Comparison of ENCODE assay signal across 8 cellular contexts in genomic region chr1:119611701-119612113, GRCh38. TPM values are rescaled to one million over a fixed set of nuclear protein-coding genes. Genes with fewer than 3 reads are reported as not detected.
DNase-seq lines count a peak whose midpoint lies in the region; ATAC-seq and TF ChIP-seq lines count a peak whose summit lies in the region.

No MANE protein-coding gene starts in this region.

- no peak overlapping the region for H3K4me3 ChIP-seq in suprapubic skin

- no peaks in the 10 kb centered on the region for H3K36me3 Mint-ChIP-seq in naive thymus-derived CD8-positive, alpha-beta T cell

- H3K4me3 Mint-ChIP-seq in naive thymus-derived CD8-positive, alpha-beta T cell: no peak overlapping the region

- POLR2A ChIA-PET in naive thymus-derived CD8-positive, alpha-beta T cell (lab: Charles Lee): no interaction called here

- WGBS in suprapubic skin: 16% methylated on average over 8 of the region's 8 CpGs

- no peaks in the 10 kb centered on the region for H3K27me3 ChIP-seq in suprapubic skin

- no peaks in the 10 kb centered on the region for H3K36me3 ChIP-seq in suprapubic skin

- H3K27ac Mint-ChIP-seq in naive thymus-derived CD8-positive, alpha-beta T cell: no peak overlapping the region

- no peak overlapping the region for H3K27ac ChIP-seq in suprapubic skin

- no peaks in the 10 kb centered on the region for H3K9me3 Mint-ChIP-seq in naive thymus-derived CD8-positive, alpha-beta T cell

- ATAC-seq in HG03432 (IDR thresholded peaks at IDR 0.05; ENCODE audit: unreplicated experiment) (peak; percentile 52), esophagus mucosa (peak; percentile 77), HG02852 (IDR thresholded peaks at IDR 0.05; ENCODE audit: unreplicated experiment) (no peak)
- ATAC-seq in naive thymus-derived CD8-positive, alpha-beta T cell: no peak

- TF ChIP-seq EP300 in suprapubic skin (IDR thresholded peaks at IDR 0.05): no peak

- H3K4me1 Mint-ChIP-seq in naive thymus-derived CD8-positive, alpha-beta T cell: peaks cover 0 to 2% (median under 1%) of the 10 kb centered on the region in 4 donors

- H3K4me1 ChIP-seq in suprapubic skin: peaks cover 6% of the 10 kb centered on the region

- no peak for TF ChIP-seq POLR2A in suprapubic skin (IDR thresholded peaks at IDR 0.05)

- no peaks in the 10 kb centered on the region for H3K9me3 ChIP-seq in suprapubic skin

- peak; percentile 66 to 91 for TF ChIP-seq CTCF in suprapubic skin (IDR thresholded peaks at IDR 0.05)

- peak; percentile 70 for DNase-seq in DMS79 treated with DMSO at 0.1 percent for 48 hours (lab: John Stamatoyannopoulos, UW)
- peak; percentile 72 for DNase-seq in NCI-H774 (lab: John Stamatoyannopoulos, UW)
- DNase-seq in activated CD8-positive, alpha-beta memory T cell treated with anti-CD3 and anti-CD28 coated beads, Interleukin-2, amount 50 U/mL, for 48 hours: peak; percentile 93
- peak; percentile 5 to 72 (median 33) for DNase-seq in naive thymus-derived CD8-positive, alpha-beta T cell
- DNase-seq in suprapubic skin (ENCODE audit: low spot score in 2 of 2): peak; percentile 82 to 85

- H3K27me3 Mint-ChIP-seq in naive thymus-derived CD8-positive, alpha-beta T cell: peaks cover 10 to 13% (median 10%) of the 10 kb centered on the region in 5 donors

RNA-seq across cellular contexts. Expression of gene ZNF697, which starts 36.4 kb away (rescaled TPM):
- total RNA-seq in esophagus mucosa (1.00 TPM), suprapubic skin (1 to 10 TPM; 2.6 to 8.1 (median 3.7) TPM)
- total RNA-seq in naive thymus-derived CD8-positive, alpha-beta T cell: under 1 TPM in 1 of 2 experiments, not detected in 1; 0.08 TPM
- polyA plus RNA-seq in naive thymus-derived CD8-positive, alpha-beta T cell: not detected

Comparison
In these comparisons a context has a peak if more than half of its experiments do, and no peak if none do; other contexts are left out.
1. DNase-seq: peak in every context shown above with its lines; median percentile 93 in activated CD8-positive, alpha-beta memory T cell treated with anti-CD3 and anti-CD28 coated beads, Interleukin-2, amount 50 U/mL, for 48 hours; 84 in suprapubic skin; 72 in NCI-H774; 70 in DMS79 treated with DMSO at 0.1 percent for 48 hours; 33 in naive thymus-derived CD8-positive, alpha-beta T cell.
2. ATAC-seq: peak in HG03432 (single experiment) and esophagus mucosa (single experiment); none in naive thymus-derived CD8-positive, alpha-beta T cell (0 of 2) and HG02852 (single experiment).